In genomic region chr3:134331811-134332199, GRCh38 we compare ENCODE assay signal across 10 cellular contexts. TPM values are rescaled to one million over a fixed set of nuclear protein-coding genes. Genes with fewer than 3 reads are reported as not detected.
DNase-seq lines count a peak whose midpoint lies in the region; ATAC-seq and TF ChIP-seq lines count a peak whose summit lies in the region.
"Had no signal": no experiment of that assay in that cellular context is flagged by ENCODE, and none has a peak within 500 bp of the region (broad histone marks: within the 10 kb centered on the region; RNA-seq: fewer than 3 reads in every experiment).

No MANE protein-coding gene starts in this region.

- ATAC-seq in Right ventricle myocardium inferior (no peak), HG02623 (IDR thresholded peaks at IDR 0.05; ENCODE audit: unreplicated experiment) (no peak)

- peak overlapping the region; percentile 99 for H2BK5ac ChIP-seq in trophoblast cell (ENCODE audit: low read depth, low read length, poor library complexity)

- no peak overlapping the region for H4K12ac ChIP-seq in trophoblast cell (ENCODE audit: low read depth, low read length)

- peak overlapping the region; percentile 80 for H3K4ac ChIP-seq in trophoblast cell (ENCODE audit: low read depth, low read length)

- TF ChIP-seq CTCF in left ventricle myocardium inferior (IDR thresholded peaks at IDR 0.05; ENCODE audit: borderline replicate concordance) (no peak), esophagus squamous epithelium (IDR thresholded peaks at IDR 0.05) (no peak), vagina (IDR thresholded peaks at IDR 0.05) (no peak), BE2C (IDR thresholded peaks at IDR 0.05; ENCODE audit: low read depth, low read length) (no peak)

- H3K18ac ChIP-seq in trophoblast cell (ENCODE audit: low read length) = peak overlapping the region; percentile 90

- H3K4me1 ChIP-seq in left ventricle myocardium inferior (peaks cover 69% of the 10 kb centered on the region), esophagus squamous epithelium (peaks cover 54 to 95% (median 75%) of the 10 kb centered on the region in 3 donors), trophoblast cell (ENCODE audit: control insufficient read depth in 1 of 2, insufficient read depth in 2 of 2, low read length in 2 of 2) (peaks cover 54 to 62% of the 10 kb centered on the region in 2 experiments), vagina (peaks cover 82% of the 10 kb centered on the region), BE2C (no peaks in the 10 kb centered on the region)

- H3K79me2 ChIP-seq in trophoblast cell (ENCODE audit: control insufficient read depth, insufficient read depth, low read length, poor library complexity) = peaks cover 24% of the 10 kb centered on the region

- H3K79me1 ChIP-seq in trophoblast cell (ENCODE audit: low read length) = peaks cover 73% of the 10 kb centered on the region

- H3K4me3 ChIP-seq in left ventricle myocardium inferior (no peak overlapping the region), esophagus squamous epithelium (no peak overlapping the region), trophoblast cell (ENCODE audit: low read depth, low read length) (no peak overlapping the region), vagina (no peak overlapping the region), BE2C (ENCODE audit: low read depth, low read length) (no peak overlapping the region)

- no peak overlapping the region for H3K9ac ChIP-seq in trophoblast cell (ENCODE audit: low read length)

- H4K8ac ChIP-seq in trophoblast cell (ENCODE audit: low read depth, low read length) = peak overlapping the region; percentile 93

- intact Hi-C loops in left ventricle myocardium inferior (cut with micrococcal nuclease) (no loop called here), Right ventricle myocardium inferior (cut with DNase I) (no loop called here), esophagus squamous epithelium (cut with DNase I) (no loop called here), vagina (cut with DNase I) (no loop called here)

- WGBS in esophagus squamous epithelium, 2 donors = 40 to 55% methylated on average over 5 of the region's 5 CpGs
- WGBS in trophoblast cell (ENCODE audit: extremely low coverage, insufficient coverage, insufficient read length) = no CpG with 5 or more reads among the region's 5 CpGs

- H3K14ac ChIP-seq in trophoblast cell (ENCODE audit: low read length) = peak overlapping the region; percentile 96

- peak overlapping the region; percentile 55 for H3K27ac ChIP-seq in left ventricle myocardium inferior (replicated peaks)
- H3K27ac ChIP-seq in esophagus squamous epithelium = peak overlapping the region; percentile 65 to 84 (median 80)
- peak overlapping the region; percentile 99 for H3K27ac ChIP-seq in trophoblast cell (ENCODE audit: low read depth, low read length)
- H3K27ac ChIP-seq in vagina = peak overlapping the region; percentile 81

- DNase-seq in left ventricle myocardium inferior (no peak), Right ventricle myocardium inferior (ENCODE audit: missing footprints) (no peak), esophagus squamous epithelium (lab: John Stamatoyannopoulos, UW) (no peak), trophoblast cell (peak; percentile 80 to 90), vagina (ENCODE audit: extremely low spot score in 2 of 2) (no peak), BE2C (no peak)
- DNase-seq in activated CD4-positive, CD25-positive, alpha-beta regulatory T cell treated with anti-CD3 and anti-CD28 coated beads, Interleukin-2, amount 50 U/mL, for 72 hours = no peak
- DNase-seq: 8988T, NCI-H2029 treated with DMSO at 0.1 percent for 48 hours had no signal

- H3K23ac ChIP-seq in trophoblast cell (ENCODE audit: low read length) = no peak overlapping the region

- H3K9me3 ChIP-seq in left ventricle myocardium inferior (replicated peaks) (no peaks in the 10 kb centered on the region), esophagus squamous epithelium (no peaks in the 10 kb centered on the region), trophoblast cell (ENCODE audit: insufficient read depth, low read depth, low read length) (no peaks in the 10 kb centered on the region), vagina (no peaks in the 10 kb centered on the region), BE2C (no peaks in the 10 kb centered on the region)

- TF ChIP-seq POLR2A in esophagus squamous epithelium (IDR thresholded peaks at IDR 0.05) (no peak), vagina (IDR thresholded peaks at IDR 0.05) (no peak)

- peak overlapping the region; percentile 96 for H2AK5ac ChIP-seq in trophoblast cell (ENCODE audit: low read length)

- peak overlapping the region; percentile 98 for H2BK12ac ChIP-seq in trophoblast cell (ENCODE audit: low read length)

- H4K91ac ChIP-seq in trophoblast cell (ENCODE audit: low read depth, low read length) = peak overlapping the region; percentile 100

- peak overlapping the region; percentile 97 for H2BK120ac ChIP-seq in trophoblast cell (ENCODE audit: insufficient read depth, low read length, poor library complexity)

- no peaks in the 10 kb centered on the region for H3K27me3 ChIP-seq in left ventricle myocardium inferior (ENCODE audit: low read depth)
- no peaks in the 10 kb centered on the region for H3K27me3 ChIP-seq in esophagus squamous epithelium
- H3K27me3 ChIP-seq in trophoblast cell (ENCODE audit: insufficient read depth, low read length) = no peaks in the 10 kb centered on the region
- H3K27me3 ChIP-seq in vagina = no peaks in the 10 kb centered on the region
- H3K27me3 ChIP-seq in BE2C = no peaks in the 10 kb centered on the region

- H2AFZ ChIP-seq in trophoblast cell (ENCODE audit: insufficient read depth, low read length, poor library complexity) = no peak overlapping the region

- H3K4me2 ChIP-seq in trophoblast cell (ENCODE audit: low read length) = peak overlapping the region; percentile 18

- H3K36me3 ChIP-seq in left ventricle myocardium inferior = no peaks in the 10 kb centered on the region
- H3K36me3 ChIP-seq in esophagus squamous epithelium = no peaks in the 10 kb centered on the region
- H3K36me3 ChIP-seq in trophoblast cell (ENCODE audit: control insufficient read depth in 1 of 2, insufficient read depth in 2 of 2, low read length in 2 of 2) = no peaks in the 10 kb centered on the region
- no peaks in the 10 kb centered on the region for H3K36me3 ChIP-seq in vagina
- H3K36me3 ChIP-seq in BE2C = no peaks in the 10 kb centered on the region

RNA-seq across cellular contexts. Expression of gene AMOTL2, which starts 42.4 kb away (rescaled TPM):
- total RNA-seq in left ventricle myocardium inferior (44.4 TPM), Right ventricle myocardium inferior (61.9 TPM), esophagus squamous epithelium (10 to 100 TPM; 54.5 to 99.0 (median 59.1) TPM), vagina (60.6 TPM)
- polyA plus RNA-seq in trophoblast cell (2013) = 83.2 and 85.9 TPM in 2 replicates
- 0.09 TPM for polyA plus RNA-seq in BE2C (2012; ENCODE audit: insufficient read depth, insufficient read length, low read depth)

Comparison
In these comparisons a context has a peak if more than half of its experiments do, and no peak if none do; other contexts are left out.
1. DNase-seq: peak in trophoblast cell (2 of 2); none in left ventricle myocardium inferior (single experiment), Right ventricle myocardium inferior (single experiment), esophagus squamous epithelium (single experiment), vagina (0 of 2), BE2C (single experiment) and activated CD4-positive, CD25-positive, alpha-beta regulatory T cell treated with anti-CD3 and anti-CD28 coated beads, Interleukin-2, amount 50 U/mL, for 72 hours (single experiment).
2. Peak in every context shown above with its lines, with median percentiles within 50 percentile points of each other: H3K27ac ChIP-seq.